Comparison of ENCODE assay signal across 1 cellular context in the genomic region with DNA sequence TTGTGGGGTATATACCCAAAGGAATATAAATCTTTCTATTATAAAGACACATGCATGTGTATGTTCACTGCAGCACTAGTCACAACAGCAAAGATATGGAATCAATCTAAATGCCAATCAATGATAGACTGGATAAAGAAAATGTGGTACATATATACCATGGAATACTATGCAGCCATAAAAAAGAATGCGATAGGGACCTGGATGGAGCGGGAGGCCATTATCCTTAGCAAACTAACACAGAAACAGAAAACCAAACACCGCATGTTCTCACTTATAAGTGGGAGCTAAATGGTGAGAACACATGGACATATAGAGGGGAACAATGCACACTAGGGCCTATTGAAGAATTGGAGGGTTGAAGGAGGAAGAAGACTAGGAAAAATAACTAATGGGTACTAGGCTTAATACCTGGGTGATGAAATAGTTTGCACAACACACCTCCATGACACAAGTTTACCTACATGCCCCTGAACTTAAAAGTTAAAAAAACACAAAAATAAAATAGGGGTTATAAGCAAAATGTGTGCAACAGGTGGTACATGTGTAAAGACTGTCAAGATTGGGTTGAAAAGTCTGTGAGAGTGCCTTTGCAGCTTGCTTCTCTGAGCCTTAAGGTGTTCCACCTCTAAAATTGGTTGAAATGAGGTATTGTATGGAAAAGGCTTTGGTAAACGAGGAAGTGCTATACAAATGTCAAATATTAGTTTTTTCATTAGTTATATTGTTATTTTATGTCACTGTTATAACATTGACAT.
TF ChIP-seq lines count a peak whose summit lies in the region.

No MANE protein-coding gene starts in this region.

TF ChIP-seq in HEK293, 187 proteins besides CTCF, POLR2A, EP300 and RAD21 (continued from another document):
- TF ChIP-seq, protein P1, sequence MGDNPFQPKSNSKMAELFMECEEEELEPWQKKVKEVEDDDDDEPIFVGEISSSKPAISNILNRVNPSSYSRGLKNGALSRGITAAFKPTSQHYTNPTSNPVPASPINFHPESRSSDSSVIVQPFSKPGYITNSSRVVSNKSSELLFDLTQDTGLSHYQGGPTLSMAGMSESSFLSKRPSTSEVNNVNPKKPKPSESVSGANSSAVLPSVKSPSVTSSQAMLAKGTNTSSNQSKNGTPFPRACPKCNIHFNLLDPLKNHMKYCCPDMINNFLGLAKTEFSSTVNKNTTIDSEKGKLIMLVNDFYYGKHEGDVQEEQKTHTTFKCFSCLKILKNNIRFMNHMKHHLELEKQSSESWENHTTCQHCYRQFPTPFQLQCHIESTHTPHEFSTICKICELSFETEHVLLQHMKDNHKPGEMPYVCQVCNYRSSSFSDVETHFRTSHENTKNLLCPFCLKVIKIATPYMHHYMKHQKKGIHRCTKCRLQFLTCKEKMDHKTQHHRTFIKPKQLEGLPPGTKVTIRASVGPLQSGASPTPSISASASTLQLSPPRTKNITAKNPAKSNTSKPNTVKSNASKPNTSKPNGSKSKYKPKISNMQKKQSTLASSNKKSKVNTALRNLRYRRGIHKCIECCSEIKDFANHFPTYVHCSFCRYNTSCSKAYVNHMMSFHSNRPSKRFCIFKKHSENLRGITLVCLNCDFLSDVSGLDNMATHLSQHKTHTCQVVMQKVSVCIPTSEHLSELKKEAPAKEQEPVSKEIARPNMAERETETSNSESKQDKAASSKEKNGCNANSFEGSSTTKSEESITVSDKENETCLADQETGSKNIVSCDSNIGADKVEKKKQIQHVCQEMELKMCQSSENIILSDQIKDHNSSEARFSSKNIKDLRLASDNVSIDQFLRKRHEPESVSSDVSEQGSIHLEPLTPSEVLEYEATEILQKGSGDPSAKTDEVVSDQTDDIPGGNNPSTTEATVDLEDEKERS (tag by site-specific recombination; IDR thresholded peaks at IDR 0.05), result peak; percentile 74
- TF ChIP-seq, protein P2, sequence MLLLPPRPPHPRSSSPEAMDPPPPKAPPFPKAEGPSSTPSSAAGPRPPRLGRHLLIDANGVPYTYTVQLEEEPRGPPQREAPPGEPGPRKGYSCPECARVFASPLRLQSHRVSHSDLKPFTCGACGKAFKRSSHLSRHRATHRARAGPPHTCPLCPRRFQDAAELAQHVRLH (tag by site-specific recombination; IDR thresholded peaks at IDR 0.05), result peak; percentile 72
- peak; percentile 88 for TF ChIP-seq ZNF146 (tag by site-specific recombination; IDR thresholded peaks at IDR 0.05)
